14 cellular contexts compared by ENCODE assay signal in the genomic region with DNA sequence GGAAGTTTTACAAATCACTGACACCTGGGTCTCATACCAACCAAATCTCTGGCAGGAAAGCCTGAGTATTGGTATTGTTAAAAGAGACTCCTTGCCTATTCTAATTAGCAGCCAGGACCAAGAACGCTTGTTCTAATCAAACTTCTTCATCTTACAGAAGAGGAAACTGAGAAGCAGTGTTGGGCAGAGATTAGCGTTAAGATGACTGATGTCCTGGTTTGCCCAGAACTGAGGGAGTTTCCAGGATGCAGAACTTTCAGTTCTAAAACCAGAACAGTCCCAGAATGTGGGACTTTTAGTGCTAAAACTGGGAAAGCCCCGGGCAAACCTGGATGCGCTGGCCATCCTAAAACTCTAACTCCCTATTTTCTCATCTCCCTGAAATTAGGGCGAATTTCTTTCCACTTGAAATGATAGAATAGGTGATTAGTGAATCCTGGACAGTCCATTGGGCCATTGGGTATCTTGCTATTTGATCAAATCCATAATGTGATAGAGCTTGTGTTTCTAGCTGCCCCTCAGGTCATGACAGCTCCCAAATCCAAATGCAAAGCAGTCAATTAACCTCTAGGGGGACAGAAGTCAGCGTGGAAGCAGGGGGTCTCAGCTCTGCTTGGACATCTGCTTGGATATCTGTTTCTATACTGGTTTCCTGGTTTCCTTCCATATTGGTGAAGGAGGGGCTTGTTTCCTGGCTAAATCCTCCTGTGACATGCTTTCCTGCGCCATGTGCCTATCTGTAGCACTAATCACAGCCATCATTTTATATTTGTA. TPM values are rescaled to one million over a fixed set of nuclear protein-coding genes. Genes with fewer than 3 reads are reported as not detected.
DNase-seq lines count a peak whose midpoint lies in the region; ATAC-seq, FAIRE-seq and TF ChIP-seq lines count a peak whose summit lies in the region.
"Had no signal": no experiment of that assay in that cellular context is flagged by ENCODE, and none has a peak within 500 bp of the region (broad histone marks: within the 10 kb centered on the region; RNA-seq: fewer than 3 reads in every experiment).

No MANE protein-coding gene starts in this region.

- no peaks in the 10 kb centered on the region for H3K36me3 Mint-ChIP-seq in activated CD4-positive, alpha-beta T cell treated with anti-CD3 and anti-CD28 coated beads for 36 hours (ENCODE audit: low read depth)

- no peak for FAIRE-seq in pancreas (lab: Jason Lieb, UNC)

- H3K27me3 ChIP-seq in gastrocnemius medialis, result peaks cover 0 to 3% (median 0%) of the 10 kb centered on the region in 3 donors
- no peaks in the 10 kb centered on the region for H3K27me3 ChIP-seq in adrenal gland
- no peaks in the 10 kb centered on the region for H3K27me3 ChIP-seq in pancreas
- H3K27me3 ChIP-seq: MG63 had no signal

- no peak overlapping the region for H3K4me3 Mint-ChIP-seq in activated CD4-positive, alpha-beta T cell treated with anti-CD3 and anti-CD28 coated beads for 36 hours

- H3K27me3 Mint-ChIP-seq in activated CD4-positive, alpha-beta T cell treated with anti-CD3 and anti-CD28 coated beads for 36 hours, result no peaks in the 10 kb centered on the region

- H3K4me3 ChIP-seq in gastrocnemius medialis (no peak overlapping the region), adrenal gland (no peak overlapping the region), pancreas (no peak overlapping the region)
- H3K4me3 ChIP-seq: MG63, mucosa of descending colon, SK-N-MC had no signal

- peak overlapping the region in 3 of 4 donors; percentile 21 to 48 (median 22) for H3K27ac ChIP-seq in gastrocnemius medialis
- H3K27ac ChIP-seq in adrenal gland, result no peak overlapping the region
- no peak overlapping the region for H3K27ac ChIP-seq in pancreas
- H3K27ac ChIP-seq: SK-N-MC had no signal

- peaks cover 61% of the 10 kb centered on the region for H3K4me1 Mint-ChIP-seq in activated CD4-positive, alpha-beta T cell treated with anti-CD3 and anti-CD28 coated beads for 36 hours

- 35 to 63% (median 42%) methylated on average over 7 of the region's 7 CpGs for WGBS in adrenal gland, 4 donors
- 41 to 43% methylated on average over 7 of the region's 7 CpGs for WGBS in pancreas, 2 donors

- POLR2A ChIA-PET in activated CD4-positive, alpha-beta T cell treated with anti-CD3 and anti-CD28 coated beads for 36 hours (lab: Charles Lee), result interaction anchor here (0.6 to 1.5 kb wide), 2 partner anchors 56 to 115 kb away, joined by 3 to 4 read pairs; no protein-coding TSS in a partner anchor

- in situ Hi-C loops in gastrocnemius medialis (cut with MboI; ENCODE audit: low sequenced_read_pairs in 4 of 4), result loop anchor here (5.0 to 10.0 kb wide), 5 partner anchors 103 to 520 kb away; no protein-coding TSS in a partner anchor

- peaks cover 0 to 2% of the 10 kb centered on the region in 2 donors for H3K4me1 ChIP-seq in gastrocnemius medialis
- peaks cover 0 to 4% of the 10 kb centered on the region in 2 donors for H3K4me1 ChIP-seq in adrenal gland (replicated peaks in 1 of 2)
- H3K4me1 ChIP-seq in pancreas, result no peaks in the 10 kb centered on the region

- no peak for DNase-seq in activated CD4-positive, alpha-beta T cell treated with anti-CD3 and anti-CD28 coated beads for 36 hours
- no peak for DNase-seq in activated CD4-positive, alpha-beta T cell treated with anti-CD3 and anti-CD28 coated beads, Interleukin-2, amount 50 U/mL, for 1 hour
- peak; percentile 28 for DNase-seq in dermis blood vessel endothelial cell
- no peak for DNase-seq in gastrocnemius medialis
- no peak for DNase-seq in adrenal gland
- no peak for DNase-seq in pancreas
- DNase-seq: ACHN, MG63, mucosa of descending colon had no signal

- H3K9me3 Mint-ChIP-seq in activated CD4-positive, alpha-beta T cell treated with anti-CD3 and anti-CD28 coated beads for 36 hours (ENCODE audit: low read depth), result no peaks in the 10 kb centered on the region

- H3K9me3 ChIP-seq in gastrocnemius medialis (peaks cover 0 to 6% (median 0%) of the 10 kb centered on the region in 3 donors), adrenal gland (replicated peaks in 1 of 3) (no peaks in the 10 kb centered on the region), pancreas (no peaks in the 10 kb centered on the region)
- H3K9me3 ChIP-seq: MG63, mucosa of descending colon had no signal

- ATAC-seq in activated CD4-positive, alpha-beta T cell treated with anti-CD3 and anti-CD28 coated beads for 36 hours, result no peak
- ATAC-seq in HG02610 (IDR thresholded peaks at IDR 0.05; ENCODE audit: unreplicated experiment) (peak; percentile 28), gastrocnemius medialis (peak in 1 of 2 donors; percentile 59), GM19463 (IDR thresholded peaks at IDR 0.05; ENCODE audit: unreplicated experiment) (no peak), pancreas (no peak)
- ATAC-seq: mucosa of descending colon had no signal

- CTCF ChIA-PET in activated CD4-positive, alpha-beta T cell treated with anti-CD3 and anti-CD28 coated beads for 36 hours (lab: Charles Lee), result interaction anchor here (0.7 to 13.5 kb wide), 16 partner anchors 9 to 835 kb away, joined by 3 to 211 read pairs (median 21); a partner anchor contains a TSS

- intact Hi-C loops in activated CD4-positive, alpha-beta T cell treated with anti-CD3 and anti-CD28 coated beads for 36 hours (cut with DNase I, micrococcal nuclease), result loop anchor here (5.0 kb wide), 2 partner anchors 488 to 518 kb away; no protein-coding TSS in a partner anchor
- intact Hi-C loops in gastrocnemius medialis (cut with DNase I; ENCODE audit: low total_unique reads) (loop anchor here (10.0 kb wide), 2 partner anchors 110 to 520 kb away; no protein-coding TSS in a partner anchor), adrenal gland (cut with DNase I) (loop anchor here in 1 of 2 donors (5.0 kb wide), 2 partner anchors 107 to 123 kb away; a partner anchor contains a TSS), pancreas (cut with DNase I) (loop anchor here in 1 of 3 donors (5.0 kb wide), 1 partner anchor 103 kb away; no protein-coding TSS in a partner anchor)

- TF ChIP-seq POLR2A in gastrocnemius medialis (IDR thresholded peaks at IDR 0.05) (no peak), adrenal gland (IDR thresholded peaks at IDR 0.05) (no peak)

- peak overlapping the region; percentile 34 for H3K27ac Mint-ChIP-seq in activated CD4-positive, alpha-beta T cell treated with anti-CD3 and anti-CD28 coated beads for 36 hours

- H3K36me3 ChIP-seq in gastrocnemius medialis, result no peaks in the 10 kb centered on the region
- no peaks in the 10 kb centered on the region for H3K36me3 ChIP-seq in adrenal gland (replicated peaks in 1 of 2)
- H3K36me3 ChIP-seq in pancreas, result no peaks in the 10 kb centered on the region
- H3K36me3 ChIP-seq: MG63 had no signal

- TF ChIP-seq CTCF in gastrocnemius medialis (IDR thresholded peaks at IDR 0.05 in 4 of 5, conservative IDR thresholded peaks at IDR 0.05 in 1 of 5) (no peak), adrenal gland (IDR thresholded peaks at IDR 0.05) (no peak), pancreas (IDR thresholded peaks at IDR 0.05) (no peak)

RNA-seq across cellular contexts. Expression of a gene that starts 16.0 kb away (rescaled TPM):
- 1 to 10 TPM; 1.7 TPM for total RNA-seq in activated CD4-positive, alpha-beta T cell treated with anti-CD3 and anti-CD28 coated beads for 36 hours
- not detected in 2 replicates for total RNA-seq in dermis blood vessel endothelial cell
- not detected for total RNA-seq in gastrocnemius medialis
- 1 to 10 TPM in 1 of 8 donors, under 1 TPM in 7; 0.12 to 1.3 (median 0.56) TPM for total RNA-seq in adrenal gland
- polyA plus RNA-seq in adrenal gland, result 1 to 10 TPM in 1 of 3 donors, under 1 TPM in 2; 0.54 to 1.0 (median 0.84) TPM
- total RNA-seq in pancreas, result 1 to 10 TPM; 1.4 to 8.2 (median 2.0) TPM
- polyA plus RNA-seq in pancreas, result 1 to 10 TPM; 3.2 TPM
- total RNA-seq: NCI-H460, skeletal muscle tissue had no signal

RNA-seq across cellular contexts. Expression of a gene that starts 41.0 kb away (rescaled TPM):
- total RNA-seq in activated CD4-positive, alpha-beta T cell treated with anti-CD3 and anti-CD28 coated beads for 36 hours, result 10 to 100 TPM; 57.1 to 79.4 TPM
- total RNA-seq in dermis blood vessel endothelial cell, result 0.09 TPM in 1 of 2 replicates, not detected in the other
- total RNA-seq in gastrocnemius medialis, result 1 to 10 TPM in 3 of 4 donors, under 1 TPM in 1; 0.73 to 5.5 (median 2.2) TPM
- 10 to 100 TPM; 24.5 to 50.5 (median 33.0) TPM for total RNA-seq in adrenal gland
- 10 to 100 TPM in 1 of 3 donors, 1 to 10 TPM in 2; 4.6 to 10.2 (median 7.3) TPM for polyA plus RNA-seq in adrenal gland
- 10 to 100 TPM in 1 of 6 donors, 1 to 10 TPM in 3, under 1 TPM in 2; 0.60 to 15.5 (median 4.0) TPM for total RNA-seq in pancreas
- 1 to 10 TPM; 1.8 to 2.4 TPM for polyA plus RNA-seq in pancreas

Comparison
In these comparisons a context has a peak if more than half of its experiments do, and no peak if none do; other contexts are left out.
1. H3K27ac ChIP-seq: peak in gastrocnemius medialis (3 of 4); none in adrenal gland (0 of 5) and pancreas (0 of 4).